ENCODE assay signal across 9 cellular contexts in genomic region chr6:116461563-116462507, GRCh38. TPM values are rescaled to one million over a fixed set of nuclear protein-coding genes. Genes with fewer than 3 reads are reported as not detected.
DNase-seq lines count a peak whose midpoint lies in the region; ATAC-seq, FAIRE-seq and TF ChIP-seq lines count a peak whose summit lies in the region.
"Had no signal": no experiment of that assay in that cellular context is flagged by ENCODE, and none has a peak within 500 bp of the region (broad histone marks: within the 10 kb centered on the region; RNA-seq: fewer than 3 reads in every experiment).

No MANE protein-coding gene starts in this region.

- peak overlapping the region; percentile 43; the same call in 1 of the 2 replicates for H2BK120ac ChIP-seq in IMR-90 (ENCODE audit: low read depth, low read length)

- 0 out of 2 replicates have a peak overlapping the region, but pooled peaks have one; percentile 58 for H4K5ac ChIP-seq in IMR-90 (ENCODE audit: low read depth, low read length)

- H3K9me3 ChIP-seq in IMR-90 (ENCODE audit: control insufficient read depth, insufficient read depth, low read length) = 0 out of 2 replicates have a peak, but pooled peaks cover 1% of the 10 kb centered on the region
- H3K9me3 ChIP-seq in endothelial cell of umbilical vein (replicated peaks; ENCODE audit: control insufficient read depth, insufficient read depth, low read length) = no peaks in the 10 kb centered on the region
- H3K9me3 ChIP-seq in mucosa of descending colon = no peaks in the 10 kb centered on the region

- H3K4me2 ChIP-seq in IMR-90 (ENCODE audit: low read depth, low read length) (peak overlapping the region; percentile 60), endothelial cell of umbilical vein (ENCODE audit: insufficient read depth, low read length) (peak overlapping the region; percentile 64)

- peak overlapping the region; percentile 5; the same call in 1 of the 2 replicates for H3K4ac ChIP-seq in IMR-90 (ENCODE audit: low read depth, low read length)

- H3K56ac ChIP-seq in IMR-90 (ENCODE audit: extremely low read depth, insufficient read depth, low read length) = no peak overlapping the region

- peak overlapping the region; percentile 25 for H2AK9ac ChIP-seq in IMR-90 (replicated peaks; ENCODE audit: low read depth, low read length, poor library complexity)

- H3K9me1 ChIP-seq in IMR-90 (ENCODE audit: insufficient read depth, low read length) (no peaks in the 10 kb centered on the region), endothelial cell of umbilical vein (replicated peaks; ENCODE audit: control insufficient read depth, extremely low read depth, insufficient read depth, low read length) (no peaks in the 10 kb centered on the region)

- H3K36me3 Mint-ChIP-seq in stimulated activated naive B cell treated with anti-CD40 and anti-IgM and Interleukin-4, amounts not matched to agents 10 μg/mL and 1 μg/mL and 100 μg/mL, for 72 hours = no peaks in the 10 kb centered on the region

- WGBS in IMR-90 (ENCODE audit: extremely low coverage in 2 of 2, insufficient read length in 1 of 2), 2 experiments = 16% methylated on average over 34 of the region's 81 CpGs; no CpG with 5 or more reads in 1 of the 2 experiments

- TF ChIP-seq CTCF in IMR-90 (conservative IDR thresholded peaks at IDR 0.05; ENCODE audit: low read depth, low read length) = no peak
- TF ChIP-seq CTCF in endothelial cell of umbilical vein (IDR thresholded peaks at IDR 0.05; ENCODE audit: extremely low read depth in 1 of 2, insufficient read depth in 1 of 2, low read depth in 1 of 2, low read length in 2 of 2) = no peak
- no peak for TF ChIP-seq CTCF in mucosa of descending colon (IDR thresholded peaks at IDR 0.05)

- H2BK15ac ChIP-seq in IMR-90 (ENCODE audit: low read depth, low read length) = no peak overlapping the region

- no peaks in the 10 kb centered on the region; the same call in 1 of the 2 replicates for H3K4me1 ChIP-seq in IMR-90 (ENCODE audit: control insufficient read depth, insufficient read depth, low read length)
- H3K4me1 ChIP-seq in endothelial cell of umbilical vein (ENCODE audit: control insufficient read depth, extremely low read depth, insufficient read depth, low read length) = peaks cover 8% of the 10 kb centered on the region
- no peaks in the 10 kb centered on the region for H3K4me1 ChIP-seq in mucosa of descending colon (ENCODE audit: low read depth)

- peak; percentile 87 for ATAC-seq in GM21423 (IDR thresholded peaks at IDR 0.05; ENCODE audit: unreplicated experiment)
- ATAC-seq in IMR-90 (ENCODE audit: low read depth) = peak; percentile 83
- peak; percentile 90 for ATAC-seq in mucosa of descending colon
- ATAC-seq in stimulated activated naive B cell treated with anti-CD40 and anti-IgM and Interleukin-4, amounts not matched to agents 10 μg/mL and 1 μg/mL and 100 μg/mL, for 72 hours (replicated peaks) = peak; percentile 81

- peak overlapping the region; percentile 44; the same call in 1 of the 2 replicates for H3K14ac ChIP-seq in IMR-90 (replicated peaks; ENCODE audit: low read depth, low read length)

- H4K8ac ChIP-seq in IMR-90 (ENCODE audit: low read depth in 2 of 2, low read length in 2 of 2) = peak overlapping the region; percentile 54 to 63; a peak in 2 of 4 replicates

- no peaks in the 10 kb centered on the region for H3K36me3 ChIP-seq in IMR-90 (ENCODE audit: control insufficient read depth, insufficient read depth, low read length)
- no peaks in the 10 kb centered on the region for H3K36me3 ChIP-seq in endothelial cell of umbilical vein (ENCODE audit: control insufficient read depth in 2 of 2, extremely low read depth in 1 of 2, insufficient read depth in 2 of 2, low read length in 2 of 2)
- no peaks in the 10 kb centered on the region for H3K36me3 ChIP-seq in mucosa of descending colon (ENCODE audit: low read depth)

- H3K18ac ChIP-seq in IMR-90 (ENCODE audit: low read depth, low read length) = peak overlapping the region; percentile 2; the same call in 1 of the 2 replicates

- H3K4me1 Mint-ChIP-seq in stimulated activated naive B cell treated with anti-CD40 and anti-IgM and Interleukin-4, amounts not matched to agents 10 μg/mL and 1 μg/mL and 100 μg/mL, for 72 hours = peaks cover 22 to 46% of the 10 kb centered on the region in 2 donors

- H3K4me3 Mint-ChIP-seq in stimulated activated naive B cell treated with anti-CD40 and anti-IgM and Interleukin-4, amounts not matched to agents 10 μg/mL and 1 μg/mL and 100 μg/mL, for 72 hours = peak overlapping the region; percentile 79 to 89

- H3K27ac ChIP-seq in IMR-90 (ENCODE audit: insufficient read depth, low read length) (no peak overlapping the region), endothelial cell of umbilical vein (ENCODE audit: insufficient read depth, low read depth, low read length) (no peak overlapping the region)

- no peaks in the 10 kb centered on the region for H4K20me1 ChIP-seq in IMR-90 (ENCODE audit: insufficient read depth, low read length)
- no peaks in the 10 kb centered on the region for H4K20me1 ChIP-seq in endothelial cell of umbilical vein (replicated peaks; ENCODE audit: control insufficient read depth, extremely low read depth, insufficient read depth, low read length)

- H3K79me2 ChIP-seq in endothelial cell of umbilical vein (ENCODE audit: control insufficient read depth, insufficient read depth, low read length) = no peaks in the 10 kb centered on the region

- H2BK20ac ChIP-seq in IMR-90 (ENCODE audit: low read depth, low read length) = no peak overlapping the region; the same call in 1 of the 2 replicates

- POLR2A ChIA-PET in IMR-90 (lab: Charles Lee; ENCODE audit: unreplicated experiment) = no interaction called here
- POLR2A ChIA-PET in endothelial cell of umbilical vein (lab: Charles Lee) = no interaction called here

- TF ChIP-seq POLR2A in IMR-90 (IDR thresholded peaks at IDR 0.05; ENCODE audit: low read depth, low read length) (no peak), endothelial cell of umbilical vein (IDR thresholded peaks at IDR 0.05; ENCODE audit: low read depth, low read length) (no peak)

- dilution Hi-C loops in IMR-90 (cut with HindIII; ENCODE audit: low sequenced_read_pairs, unreplicated experiment) (no loop called here), endothelial cell of umbilical vein (cut with MboI; ENCODE audit: extremely low pct_ligation_motif_present, low sequenced_read_pairs) (no loop called here)

- H2BK5ac ChIP-seq in IMR-90 (ENCODE audit: low read depth, low read length, poor library complexity, severe bottlenecking) = no peak overlapping the region

- H3K9ac ChIP-seq in IMR-90 (ENCODE audit: low read depth, low read length) = no peak overlapping the region
- H3K9ac ChIP-seq in endothelial cell of umbilical vein (replicated peaks; ENCODE audit: extremely low read depth, insufficient read depth, low read length) = no peak overlapping the region

- peak overlapping the region; percentile 93 for H3K27ac Mint-ChIP-seq in stimulated activated naive B cell treated with anti-CD40 and anti-IgM and Interleukin-4, amounts not matched to agents 10 μg/mL and 1 μg/mL and 100 μg/mL, for 72 hours

- CTCF ChIA-PET in IMR-90 (lab: Yijun Ruan, JAX) (no interaction called here), endothelial cell of umbilical vein (lab: Charles Lee) (interaction anchor here (1.2 to 2.0 kb wide), 6 partner anchors 17 to 174 kb away, joined by 3 to 6 read pairs (median 4); partner anchors contain the start of gene CALHM5)

- intact Hi-C loops in IMR-90 (cut with micrococcal nuclease) = no loop called here
- intact Hi-C loops in endothelial cell of umbilical vein (cut with micrococcal nuclease) = loop anchor here (5.0 kb wide), 1 partner anchor 175 kb away; no protein-coding TSS in a partner anchor
- intact Hi-C loops in mucosa of descending colon (cut with DNase I, micrococcal nuclease) = no loop called here

- H4K91ac ChIP-seq in IMR-90 (ENCODE audit: insufficient read depth, low read depth, low read length) = no peak overlapping the region

- H3K27me3 Mint-ChIP-seq in stimulated activated naive B cell treated with anti-CD40 and anti-IgM and Interleukin-4, amounts not matched to agents 10 μg/mL and 1 μg/mL and 100 μg/mL, for 72 hours = no peaks in the 10 kb centered on the region

- H3K4me3 ChIP-seq in IMR-90 (ENCODE audit: insufficient read depth, low read depth, low read length) (peak overlapping the region; percentile 38), endothelial cell of umbilical vein (replicated peaks in 1 of 3; ENCODE audit: insufficient read depth in 1 of 3, low read depth in 1 of 3, low read length in 3 of 3) (peak overlapping the region in 2 of 3 experiments; percentile 10 to 31), mucosa of descending colon (no peak overlapping the region)

- TF ChIP-seq RAD21 in IMR-90 (IDR thresholded peaks at IDR 0.05; ENCODE audit: low read length) = no peak

- in situ Hi-C loops in IMR-90 (cut with MboI; ENCODE audit: low sequenced_read_pairs) = no loop called here

- H2AK5ac ChIP-seq in IMR-90 (ENCODE audit: low read depth, low read length) = no peak overlapping the region

- FAIRE-seq in endothelial cell of umbilical vein (lab: Jason Lieb, UNC) = no peak

- no peaks in the 10 kb centered on the region for H3K9me3 Mint-ChIP-seq in stimulated activated naive B cell treated with anti-CD40 and anti-IgM and Interleukin-4, amounts not matched to agents 10 μg/mL and 1 μg/mL and 100 μg/mL, for 72 hours

- H2AFZ ChIP-seq in IMR-90 (replicated peaks; ENCODE audit: low read length, poor library complexity) (peak overlapping the region; percentile 86), endothelial cell of umbilical vein (ENCODE audit: low read depth, low read length) (peak overlapping the region; percentile 86)

- no TSS peak for BruUV-seq in IMR-90 (replicated peaks; lab: Mats Ljungman, UMichigan)
- BruUV-seq in endothelial cell of umbilical vein (replicated peaks; lab: Mats Ljungman, UMichigan) = no TSS peak

- peak; percentile 70 for DNase-seq in EH (ENCODE audit: low read depth)
- DNase-seq in IMR-90 = peak; percentile 47
- DNase-seq in activated CD4-positive, alpha-beta T cell treated with anti-CD3 and anti-CD28 coated beads for 48 hours = peak; percentile 66
- peak; percentile 49 for DNase-seq in endothelial cell of umbilical vein (ENCODE audit: low read depth, low spot score)
- peak; percentile 52 to 79 (median 64) for DNase-seq in mucosa of descending colon
- peak; percentile 69 for DNase-seq in stimulated activated naive B cell treated with anti-CD40 and anti-IgM and Interleukin-4, amounts not matched to agents 10 μg/mL and 1 μg/mL and 100 μg/mL, for 72 hours
- DNase-seq in NCI-H2081 treated with DMSO at 0.1 percent for 48 hours (lab: John Stamatoyannopoulos, UW) = no peak

- H3K27me3 ChIP-seq in IMR-90 (ENCODE audit: control insufficient read depth, insufficient read depth, low read length) (peaks cover 9% of the 10 kb centered on the region), endothelial cell of umbilical vein (ENCODE audit: control insufficient read depth in 2 of 2, insufficient read depth in 2 of 2, low read length in 2 of 2) (peaks cover 23 to 26% of the 10 kb centered on the region in 2 experiments)

- no peaks in the 10 kb centered on the region for H3K79me1 ChIP-seq in IMR-90 (ENCODE audit: low read depth in 1 of 2, low read length in 2 of 2)

- H3K23ac ChIP-seq in IMR-90 (ENCODE audit: low read depth, low read length) = 0 out of 2 replicates have a peak overlapping the region, but pooled peaks have one; percentile 42

RNA-seq across cellular contexts. Expression of gene CALHM6, which starts 0.7 kb away (rescaled TPM):
- total RNA-seq in IMR-90 (2012; rRNA removed) (0.72 and 0.83 TPM in 2 replicates), endothelial cell of umbilical vein (not detected in 2 replicates), mucosa of descending colon (1 to 10 TPM in 2 of 3 donors, not detected in 1; 4.2 to 5.6 TPM)
- polyA plus RNA-seq in IMR-90 (2012; rRNA removed) (1.1 and 1.5 TPM in 2 replicates), endothelial cell of umbilical vein (0.08 and 0.10 TPM in 2 replicates)
- polyA plus RNA-seq in IMR-90 (2012; cell fraction: cytosol; rRNA removed) = 1.4 and 1.8 TPM in 2 replicates
- polyA plus RNA-seq in IMR-90 (2012; cell fraction: nucleus; rRNA removed; ENCODE audit: low replicate concordance) = 0.30 and 0.62 TPM in 2 replicates
- 0.10 and 0.20 TPM in 2 replicates for polyA plus RNA-seq in endothelial cell of umbilical vein (2011; cell fraction: cytosol; rRNA removed)
- polyA plus RNA-seq in endothelial cell of umbilical vein (2011; cell fraction: nucleus; rRNA removed) = not detected in 2 replicates
- not detected in 2 replicates for polyA plus RNA-seq in endothelial cell of umbilical vein (2012)
- polyA minus RNA-seq in endothelial cell of umbilical vein = not detected in 2 replicates
- polyA minus RNA-seq in endothelial cell of umbilical vein (2011; cell fraction: cytosol; rRNA and poly(A)+ RNA removed) = not detected
- polyA minus RNA-seq in endothelial cell of umbilical vein (2011; cell fraction: nucleus; rRNA and poly(A)+ RNA removed) = not detected in 2 replicates

RNA-seq across cellular contexts. Expression of gene CALHM5, which starts 49.6 kb away (rescaled TPM):
- total RNA-seq in IMR-90 (2012; rRNA removed) = 10.6 and 10.8 TPM in 2 replicates
- polyA plus RNA-seq in IMR-90 (2012; rRNA removed) = 2.8 and 3.3 TPM in 2 replicates
- 1.1 and 2.0 TPM in 2 replicates for polyA plus RNA-seq in IMR-90 (2012; cell fraction: cytosol; rRNA removed)
- polyA plus RNA-seq in IMR-90 (2012; cell fraction: nucleus; rRNA removed; ENCODE audit: low replicate concordance) = 0.29 and 1.6 TPM in 2 replicates
- total RNA-seq in endothelial cell of umbilical vein = 6.6 and 7.1 TPM in 2 replicates
- polyA plus RNA-seq in endothelial cell of umbilical vein = 3.8 and 4.5 TPM in 2 replicates
- polyA plus RNA-seq in endothelial cell of umbilical vein (2011; cell fraction: cytosol; rRNA removed) = 3.9 and 4.5 TPM in 2 replicates
- 3.8 and 4.1 TPM in 2 replicates for polyA plus RNA-seq in endothelial cell of umbilical vein (2011; cell fraction: nucleus; rRNA removed)
- polyA plus RNA-seq in endothelial cell of umbilical vein (2012) = 4.2 and 5.6 TPM in 2 replicates
- polyA minus RNA-seq in endothelial cell of umbilical vein = 13.8 TPM in 2 replicates
- polyA minus RNA-seq in endothelial cell of umbilical vein (2011; cell fraction: cytosol; rRNA and poly(A)+ RNA removed) = not detected
- 8.7 and 11.0 TPM in 2 replicates for polyA minus RNA-seq in endothelial cell of umbilical vein (2011; cell fraction: nucleus; rRNA and poly(A)+ RNA removed)
- total RNA-seq in mucosa of descending colon = under 1 TPM; 0.20 to 0.85 (median 0.72) TPM
- total RNA-seq: T-helper 1 cell treated with Interleukin-12 subunit alpha and Interleukin-12 subunit beta and Interleukin-4 antibody, amounts not matched to agents 30 ng/mL and 1 ng/mL, for 36 hours had no signal
